Comparison of ENCODE assay signal across 9 cellular contexts in the genomic region with DNA sequence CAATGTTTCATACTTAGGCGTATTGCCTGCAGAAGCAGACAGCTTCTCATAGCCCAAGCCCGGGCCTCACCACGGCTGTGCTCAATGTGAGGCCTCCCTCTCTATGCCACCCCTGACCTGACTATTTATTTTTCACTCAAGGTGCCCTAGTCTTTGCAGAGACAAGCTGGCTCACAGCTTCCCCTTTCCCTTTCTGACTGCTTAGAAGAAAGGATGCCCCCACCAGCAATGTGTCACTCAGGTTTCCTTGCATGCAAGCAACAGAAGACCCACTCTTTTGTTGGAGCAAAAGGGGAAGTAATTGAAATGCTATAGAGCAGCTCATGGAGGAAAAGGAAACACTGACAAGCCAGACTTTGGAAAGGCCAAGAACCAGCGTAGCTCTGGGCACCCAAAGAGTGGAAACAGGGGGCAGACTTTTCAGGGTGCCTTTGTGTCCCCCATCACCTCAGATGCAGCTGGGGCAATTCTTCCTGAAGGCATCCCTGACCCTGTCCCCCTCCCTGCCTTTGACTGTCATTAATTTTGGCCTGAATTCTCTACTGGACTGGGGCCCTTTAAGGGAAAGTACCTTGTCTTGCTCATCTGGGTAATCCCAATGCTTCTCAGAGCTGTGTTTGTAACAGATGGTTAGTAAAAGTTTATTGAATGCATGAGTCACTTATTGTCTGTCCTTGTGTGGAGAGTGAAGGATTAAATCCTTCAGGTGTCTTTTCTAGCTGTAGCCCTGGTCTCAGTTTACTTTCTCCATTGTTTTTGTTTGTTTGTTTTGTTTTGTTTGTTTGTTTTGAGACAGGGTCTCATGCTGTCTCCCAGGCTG. TPM values are rescaled to one million over a fixed set of nuclear protein-coding genes. Genes with fewer than 3 reads are reported as not detected.
DNase-seq lines count a peak whose midpoint lies in the region; ATAC-seq and TF ChIP-seq lines count a peak whose summit lies in the region.
"Had no signal": no experiment of that assay in that cellular context is flagged by ENCODE, and none has a peak within 500 bp of the region (broad histone marks: within the 10 kb centered on the region; RNA-seq: fewer than 3 reads in every experiment).

No MANE protein-coding gene starts in this region.

- no peaks in the 10 kb centered on the region for H3K9me3 Mint-ChIP-seq in activated naive CD8-positive, alpha-beta T cell (ENCODE audit: low read depth)
- H3K9me3 Mint-ChIP-seq in activated naive CD8-positive, alpha-beta T cell treated with anti-CD3 and anti-CD28 coated beads for 36 hours: no peaks in the 10 kb centered on the region

- H3K9me3 ChIP-seq in mucosa of descending colon: no peaks in the 10 kb centered on the region

- ATAC-seq in HG03064 (IDR thresholded peaks at IDR 0.05; ENCODE audit: low read depth, unreplicated experiment): peak; percentile 94
- ATAC-seq in mucosa of descending colon: peak; percentile 83
- ATAC-seq: right cardiac atrium had no signal

- intact Hi-C loops in mucosa of descending colon (cut with DNase I, micrococcal nuclease): no loop called here

- peaks cover 5% of the 10 kb centered on the region for H3K4me1 Mint-ChIP-seq in activated naive CD8-positive, alpha-beta T cell (ENCODE audit: low read depth)
- H3K4me1 Mint-ChIP-seq in activated naive CD8-positive, alpha-beta T cell treated with anti-CD3 and anti-CD28 coated beads for 36 hours: peaks cover 5% of the 10 kb centered on the region

- peaks cover 19% of the 10 kb centered on the region for H3K4me1 ChIP-seq in mucosa of descending colon (ENCODE audit: low read depth)

- TF ChIP-seq CTCF in mucosa of descending colon (IDR thresholded peaks at IDR 0.05): no peak

- no peaks in the 10 kb centered on the region for H3K36me3 ChIP-seq in mucosa of descending colon (ENCODE audit: low read depth)

- no peak for DNase-seq in activated naive CD8-positive, alpha-beta T cell treated with anti-CD3 and anti-CD28 coated beads for 36 hours
- peak; percentile 22 for DNase-seq in RPMI8226
- DNase-seq in mucosa of descending colon: peak in 2 of 3 donors; percentile 22 to 32
- no peak for DNase-seq in activated CD4-positive, alpha-beta T cell treated with anti-CD3 and anti-CD28 coated beads for 1 hour
- no peak for DNase-seq in mucosa of gallbladder (ENCODE audit: low spot score)
- no peak for DNase-seq in G401 (ENCODE audit: low spot score)

- no peak overlapping the region for H3K4me3 ChIP-seq in mucosa of descending colon

- H3K27ac Mint-ChIP-seq in activated naive CD8-positive, alpha-beta T cell: peak overlapping the region; percentile 11
- no peak overlapping the region for H3K27ac Mint-ChIP-seq in activated naive CD8-positive, alpha-beta T cell treated with anti-CD3 and anti-CD28 coated beads for 36 hours

- in situ Hi-C loops in G401 (cut with HindIII; ENCODE audit: low sequenced_read_pairs): no loop called here

- no peaks in the 10 kb centered on the region for H3K27me3 Mint-ChIP-seq in activated naive CD8-positive, alpha-beta T cell
- no peaks in the 10 kb centered on the region for H3K27me3 Mint-ChIP-seq in activated naive CD8-positive, alpha-beta T cell treated with anti-CD3 and anti-CD28 coated beads for 36 hours

- H3K36me3 Mint-ChIP-seq in activated naive CD8-positive, alpha-beta T cell: no peaks in the 10 kb centered on the region
- H3K36me3 Mint-ChIP-seq in activated naive CD8-positive, alpha-beta T cell treated with anti-CD3 and anti-CD28 coated beads for 36 hours: no peaks in the 10 kb centered on the region

- H3K4me3 Mint-ChIP-seq in activated naive CD8-positive, alpha-beta T cell: no peak overlapping the region
- no peak overlapping the region for H3K4me3 Mint-ChIP-seq in activated naive CD8-positive, alpha-beta T cell treated with anti-CD3 and anti-CD28 coated beads for 36 hours

RNA-seq across cellular contexts. Expression of gene RGS9, which starts 17.8 kb away (rescaled TPM):
- 1 to 10 TPM; 1.2 TPM for total RNA-seq in activated naive CD8-positive, alpha-beta T cell treated with anti-CD3 and anti-CD28 coated beads for 36 hours
- total RNA-seq in mucosa of descending colon (10 to 100 TPM in 2 of 3 donors, 1 to 10 TPM in 1; 8.7 to 14.6 (median 13.3) TPM), mucosa of gallbladder (8.8 TPM)
- total RNA-seq in G401 (2014; rRNA removed; shearing (Covaris generic)): 15.4 and 22.8 TPM in 2 replicates

Comparison
In these comparisons a context has a peak if more than half of its experiments do, and no peak if none do; other contexts are left out.
1. DNase-seq: peak in RPMI8226 (single experiment) and mucosa of descending colon (2 of 3); none in activated naive CD8-positive, alpha-beta T cell treated with anti-CD3 and anti-CD28 coated beads for 36 hours (single experiment), activated CD4-positive, alpha-beta T cell treated with anti-CD3 and anti-CD28 coated beads for 1 hour (single experiment), mucosa of gallbladder (single experiment) and G401 (single experiment).